Comparison of ENCODE assay signal across 17 cellular contexts in the genomic region with DNA sequence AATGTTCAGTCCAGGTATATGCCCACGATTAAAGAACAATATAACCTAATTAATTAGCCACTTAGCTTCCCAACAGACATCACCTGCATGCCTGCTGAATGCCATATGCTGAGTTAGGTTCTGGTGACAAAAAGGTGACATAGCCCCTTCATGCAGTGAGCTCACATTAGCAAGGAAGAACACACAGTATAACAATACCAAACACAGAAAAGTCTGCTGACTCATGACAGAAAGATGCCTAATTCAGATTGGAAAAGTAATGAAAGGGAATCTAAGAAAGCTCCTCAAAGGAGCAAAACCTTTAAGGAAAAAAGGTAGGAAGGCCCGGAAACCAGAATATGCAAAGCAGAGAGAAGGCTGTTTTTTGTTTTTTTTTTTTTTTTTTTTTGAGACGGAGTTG. TPM values are rescaled to one million over a fixed set of nuclear protein-coding genes. Genes with fewer than 3 reads are reported as not detected.
DNase-seq lines count a peak whose midpoint lies in the region; ATAC-seq and TF ChIP-seq lines count a peak whose summit lies in the region.
"Had no signal": no experiment of that assay in that cellular context is flagged by ENCODE, and none has a peak within 500 bp of the region (broad histone marks: within the 10 kb centered on the region; RNA-seq: fewer than 3 reads in every experiment).

No MANE protein-coding gene starts in this region.

- CTCF ChIA-PET in IMR-90 (lab: Yijun Ruan, JAX) (no interaction called here), PC-9 (lab: Charles Lee) (interaction anchor here (0.5 kb wide), 1 partner anchor 58 kb away, joined by 3 read pairs; no protein-coding TSS in a partner anchor)

- H3K4me1 ChIP-seq in IMR-90 (ENCODE audit: control insufficient read depth, insufficient read depth, low read length) (peaks cover 7% of the 10 kb centered on the region), smooth muscle cell (ENCODE audit: low read depth) (peaks cover 11% of the 10 kb centered on the region), PC-9 (replicated peaks; ENCODE audit: insufficient read depth) (no peaks in the 10 kb centered on the region)
- H3K4me1 ChIP-seq: SJCRH30 had no signal

- H2AK5ac ChIP-seq in IMR-90 (ENCODE audit: low read depth, low read length), result no peak overlapping the region

- TF ChIP-seq CTCF in IMR-90 (conservative IDR thresholded peaks at IDR 0.05; ENCODE audit: low read depth, low read length) (no peak), smooth muscle cell (IDR thresholded peaks at IDR 0.05; ENCODE audit: borderline replicate concordance, insufficient read depth, poor library complexity, severe bottlenecking) (no peak), PC-9 (conservative IDR thresholded peaks at IDR 0.05) (no peak)

- TF ChIP-seq RAD21 in IMR-90 (IDR thresholded peaks at IDR 0.05; ENCODE audit: low read length), result no peak

- peaks cover 97% of the 10 kb centered on the region for H3K79me2 ChIP-seq in smooth muscle cell (ENCODE audit: low read depth)
- no peaks in the 10 kb centered on the region for H3K79me2 ChIP-seq in PC-9 (ENCODE audit: low read depth)

- H3K9me2 ChIP-seq in PC-9 (ENCODE audit: insufficient read depth), result no peaks in the 10 kb centered on the region

- H3K18ac ChIP-seq in IMR-90 (ENCODE audit: low read depth, low read length), result no peak overlapping the region

- intact Hi-C loops in IMR-90 (cut with micrococcal nuclease) (no loop called here), Right ventricle myocardium superior (cut with DNase I) (no loop called here), PC-9 (cut with micrococcal nuclease; ENCODE audit: unreplicated experiment) (no loop called here)

- no peak overlapping the region for H3K4ac ChIP-seq in IMR-90 (ENCODE audit: low read depth, low read length)

- H2BK5ac ChIP-seq in IMR-90 (ENCODE audit: low read depth, low read length, poor library complexity, severe bottlenecking), result no peak overlapping the region

- H3K4me2 ChIP-seq in IMR-90 (ENCODE audit: low read depth, low read length) (no peak overlapping the region), smooth muscle cell (no peak overlapping the region), PC-9 (no peak overlapping the region)
- H3K4me2 ChIP-seq: KMS-11 had no signal

- H3K23ac ChIP-seq in IMR-90 (ENCODE audit: low read depth, low read length), result no peak overlapping the region

- no peak overlapping the region for H2BK20ac ChIP-seq in IMR-90 (ENCODE audit: low read depth, low read length)

- H4K20me1 ChIP-seq in IMR-90 (ENCODE audit: insufficient read depth, low read length), result peaks cover 41% of the 10 kb centered on the region
- H4K20me1 ChIP-seq in smooth muscle cell (ENCODE audit: low read depth), result peaks cover 84% of the 10 kb centered on the region
- no peaks in the 10 kb centered on the region; the same call in 1 of the 2 replicates for H4K20me1 ChIP-seq in PC-9 (ENCODE audit: insufficient read depth)

- H4K91ac ChIP-seq in IMR-90 (ENCODE audit: insufficient read depth, low read depth, low read length), result no peak overlapping the region

- H2AFZ ChIP-seq in IMR-90 (replicated peaks; ENCODE audit: low read length, poor library complexity), result no peak overlapping the region
- H2AFZ ChIP-seq in smooth muscle cell (ENCODE audit: low read depth), result no peak overlapping the region
- H2AFZ ChIP-seq in PC-9, result no peak overlapping the region

- peaks cover 25% of the 10 kb centered on the region for H3K36me3 ChIP-seq in IMR-90 (ENCODE audit: control insufficient read depth, insufficient read depth, low read length)
- H3K36me3 ChIP-seq in smooth muscle cell (ENCODE audit: low read depth), result peaks cover 24% of the 10 kb centered on the region
- no peaks in the 10 kb centered on the region for H3K36me3 ChIP-seq in PC-9 (ENCODE audit: low read depth)

- DNase-seq in NCI-H2171 treated with DMSO at 0.1 percent for 48 hours (lab: John Stamatoyannopoulos, UW) (peak; percentile 15), NCI-H2171 (lab: John Stamatoyannopoulos, UW) (no peak), IMR-90 (no peak), astrocyte of the hippocampus (ENCODE audit: low read depth, low spot score) (peak; percentile 37), smooth muscle cell (lab: John Stamatoyannopoulos, UW; ENCODE audit: unreplicated experiment) (no peak), Right ventricle myocardium superior (no peak), SIG-M5 treated with dmso at 0.1 percent for 504 hours (lab: John Stamatoyannopoulos, UW; ENCODE audit: unreplicated experiment) (no peak), PC-9 (no peak)
- DNase-seq: HCEC 1CT, NCI-H1048, NCI-H2107, NCI-H446, NCI-H82, SJCRH30, T-helper 2 cell had no signal

- H2AK9ac ChIP-seq in IMR-90 (replicated peaks; ENCODE audit: low read depth, low read length, poor library complexity), result no peak overlapping the region

- H3K9me1 ChIP-seq in IMR-90 (ENCODE audit: insufficient read depth, low read length), result peaks cover 7% of the 10 kb centered on the region; the same call in 1 of the 2 replicates

- H3K14ac ChIP-seq in IMR-90 (replicated peaks; ENCODE audit: low read depth, low read length), result no peak overlapping the region

- no peak for TF ChIP-seq POLR2A in IMR-90 (IDR thresholded peaks at IDR 0.05; ENCODE audit: low read depth, low read length)

- in situ Hi-C loops in IMR-90 (cut with MboI; ENCODE audit: low sequenced_read_pairs), result no loop called here

- BruUV-seq in IMR-90 (replicated peaks; lab: Mats Ljungman, UMichigan) (no TSS peak), PC-9 (replicated peaks; lab: Mats Ljungman, UMichigan) (no TSS peak)

- no peak overlapping the region for H4K5ac ChIP-seq in IMR-90 (ENCODE audit: low read depth, low read length)

- 0 out of 2 replicates have a peak, but pooled peaks have one; percentile 16 for ATAC-seq in IMR-90 (ENCODE audit: low read depth)
- ATAC-seq in Right ventricle myocardium superior (ENCODE audit: poor library complexity), result no peak

- peaks cover 19 to 68% of the 10 kb centered on the region in 2 experiments for H3K79me1 ChIP-seq in IMR-90 (ENCODE audit: low read depth in 1 of 2, low read length in 2 of 2)

- no peaks in the 10 kb centered on the region for H3K9me3 ChIP-seq in IMR-90 (ENCODE audit: control insufficient read depth, insufficient read depth, low read length)
- H3K9me3 ChIP-seq in smooth muscle cell (replicated peaks; ENCODE audit: low read depth), result no peaks in the 10 kb centered on the region
- no peaks in the 10 kb centered on the region for H3K9me3 ChIP-seq in PC-9 (ENCODE audit: insufficient read depth, low read depth)
- H3K9me3 ChIP-seq: SJCRH30 had no signal

- no peak overlapping the region for H2BK120ac ChIP-seq in IMR-90 (ENCODE audit: low read depth, low read length)

- H3K9ac ChIP-seq in IMR-90 (ENCODE audit: low read depth, low read length), result no peak overlapping the region
- no peak overlapping the region for H3K9ac ChIP-seq in smooth muscle cell (ENCODE audit: low read depth)
- H3K9ac ChIP-seq: KMS-11 had no signal

- POLR2A ChIA-PET in IMR-90 (lab: Charles Lee; ENCODE audit: unreplicated experiment), result no interaction called here
- POLR2A ChIA-PET in PC-9 (lab: Charles Lee; ENCODE audit: unreplicated experiment), result interaction anchor here (0.5 kb wide), 2 partner anchors 61 to 196 kb away, joined by 4 to 11 read pairs; no protein-coding TSS in a partner anchor

- peaks cover 28% of the 10 kb centered on the region for H3F3A ChIP-seq in smooth muscle cell (ENCODE audit: low read depth)
- H3F3A ChIP-seq in PC-9 (ENCODE audit: insufficient read depth, low read depth), result no peaks in the 10 kb centered on the region

- no peak overlapping the region for H3K27ac ChIP-seq in IMR-90 (ENCODE audit: insufficient read depth, low read length)
- peak overlapping the region; percentile 32 for H3K27ac ChIP-seq in smooth muscle cell (ENCODE audit: low read depth)
- no peak overlapping the region for H3K27ac ChIP-seq in PC-9
- H3K27ac ChIP-seq: C4-2B, KMS-11, SJCRH30 had no signal

- no peak overlapping the region for H2BK15ac ChIP-seq in IMR-90 (ENCODE audit: low read depth, low read length)

- no peak overlapping the region for H3K4me3 ChIP-seq in IMR-90 (ENCODE audit: insufficient read depth, low read depth, low read length)
- no peak overlapping the region for H3K4me3 ChIP-seq in smooth muscle cell
- no peak overlapping the region for H3K4me3 ChIP-seq in PC-9
- H3K4me3 ChIP-seq: SJCRH30 had no signal

- H4K8ac ChIP-seq in IMR-90 (ENCODE audit: low read depth in 2 of 2, low read length in 2 of 2), result peak overlapping the region in 1 of 2 experiments; percentile 8; a peak in 1 of 4 replicates

- no CpG with 5 or more reads among the region's 3 CpGs for WGBS in IMR-90 (ENCODE audit: extremely low coverage in 2 of 2, insufficient read length in 1 of 2), 2 experiments
- 89% methylated on average over 3 of the region's 3 CpGs for whole genome bisulfite sequencing in smooth muscle cell (ENCODE audit: low lambda C conversion rate)

- dilution Hi-C loops in IMR-90 (cut with HindIII; ENCODE audit: low sequenced_read_pairs, unreplicated experiment), result no loop called here

- no peak overlapping the region for H3K56ac ChIP-seq in IMR-90 (ENCODE audit: extremely low read depth, insufficient read depth, low read length)

- H3K27me3 ChIP-seq in IMR-90 (ENCODE audit: control insufficient read depth, insufficient read depth, low read length) (no peaks in the 10 kb centered on the region), smooth muscle cell (ENCODE audit: low read depth) (no peaks in the 10 kb centered on the region), PC-9 (ENCODE audit: insufficient read depth, low read depth) (no peaks in the 10 kb centered on the region)
- H3K27me3 ChIP-seq: SJCRH30 had no signal

TF ChIP-seq in IMR-90, 13 proteins besides CTCF, POLR2A, EP300 and RAD21:
- no peak for TF ChIP-seq FOS (IDR thresholded peaks at IDR 0.05; ENCODE audit: low read depth, low read length)
TF ChIP-seq in IMR-90: peak in this region for 0.

RNA-seq across cellular contexts. Expression of gene FERMT2, which starts 59.0 kb away (rescaled TPM):
- total RNA-seq in IMR-90 (2012; rRNA removed) (217 and 229 TPM in 2 replicates), smooth muscle cell (271 and 287 TPM in 2 replicates), Right ventricle myocardium superior (116 TPM), PC-9 (2021) (9.0 and 9.7 TPM in 2 replicates)
- polyA plus RNA-seq in IMR-90 (2012; rRNA removed) (122 and 131 TPM in 2 replicates), smooth muscle cell (112 and 113 TPM in 2 replicates)
- 36.4 and 49.9 TPM in 2 replicates for polyA plus RNA-seq in IMR-90 (2012; cell fraction: cytosol; rRNA removed)
- 27.9 and 176 TPM in 2 replicates for polyA plus RNA-seq in IMR-90 (2012; cell fraction: nucleus; rRNA removed; ENCODE audit: low replicate concordance)

Comparison
In these comparisons a context has a peak if more than half of its experiments do, and no peak if none do; other contexts are left out.
1. DNase-seq: peak in NCI-H2171 treated with DMSO at 0.1 percent for 48 hours (single experiment) and astrocyte of the hippocampus (single experiment); none in NCI-H2171 (single experiment), IMR-90 (single experiment), smooth muscle cell (single experiment), Right ventricle myocardium superior (single experiment), SIG-M5 treated with dmso at 0.1 percent for 504 hours (single experiment) and PC-9 (0 of 2).
2. RNA of gene FERMT2, which starts 59.0 kb away (total RNA-seq): 271 to 287 TPM in smooth muscle cell, 217 to 229 TPM in IMR-90 and 116 TPM in Right ventricle myocardium superior (single experiment); 9.0 to 9.7 TPM in PC-9; every median in the first group is over 10 times any median in the second.